Comparison of ENCODE assay signal across 26 cellular contexts in genomic region chr17:63095879-63096278, GRCh38.
"Had no signal": no experiment of that assay in that cellular context is flagged by ENCODE, and none has a peak within 500 bp of the region (broad histone marks: within the 10 kb centered on the region; RNA-seq: fewer than 3 reads in every experiment).

No MANE protein-coding gene starts in this region.

- H3K36me3 ChIP-seq: adrenal gland, neutrophil, ovary, prostate gland, vagina had no signal

- H3K9me3 ChIP-seq: adrenal gland, neutrophil, ovary, prostate gland, vagina had no signal

- DNase-seq: activated CD4-positive, alpha-beta T cell treated with anti-CD3 and anti-CD28 coated beads for 48 hours; activated CD4-positive, alpha-beta T cell treated with anti-CD3 and anti-CD28 coated beads, Interleukin-2, amount 50 U/mL, for 48 hours; activated CD8-positive, alpha-beta memory T cell treated with anti-CD3 and anti-CD28 coated beads for 24 hours; activated effector memory CD4-positive, alpha-beta T cell treated with Interleukin-2 at 50 U/mL for 16 hours; activated naive CD4-positive, alpha-beta T cell treated with Interleukin-2 at 50 U/mL for 16 hours; adrenal gland; aorta; dorsolateral prefrontal cortex; effector memory CD4-positive, alpha-beta T cell; erythroblast; islet precursor cell; left colon; naive B cell; nephron progenitor cell; ovary; retina; small intestine; stimulated activated CD4-positive, alpha-beta T cell treated with anti-CD3 and anti-CD28 coated beads, Interleukin-4, amount 100 ng/mL, for 24 hours had no signal

- FAIRE-seq: small intestine had no signal

- H3K4me3 ChIP-seq: adrenal gland, coronary artery, dorsolateral prefrontal cortex, ovary, prostate gland, vagina had no signal

- H3K27ac ChIP-seq: adrenal gland, coronary artery, dorsolateral prefrontal cortex, neutrophil, ovary, prostate gland, vagina, VCaP had no signal

- H3K27me3 ChIP-seq: adrenal gland, dorsolateral prefrontal cortex, neutrophil, ovary, vagina had no signal

- H3K4me1 ChIP-seq: adrenal gland, prostate gland had no signal

- ATAC-seq: activated CD4-positive, CD25-positive, alpha-beta regulatory T cell treated with anti-CD3 and anti-CD28 coated beads, Interleukin-2, amount 50 U/mL, for 24 hours; left colon; sciatic nerve; stimulated activated effector memory CD8-positive, alpha-beta T cell treated with anti-CD3 and anti-CD28 coated beads, Interleukin-12 subunit alpha, Interleukin-12 subunit beta, amount 100 ng/mL, for 72 hours had no signal
